In the genomic region with DNA sequence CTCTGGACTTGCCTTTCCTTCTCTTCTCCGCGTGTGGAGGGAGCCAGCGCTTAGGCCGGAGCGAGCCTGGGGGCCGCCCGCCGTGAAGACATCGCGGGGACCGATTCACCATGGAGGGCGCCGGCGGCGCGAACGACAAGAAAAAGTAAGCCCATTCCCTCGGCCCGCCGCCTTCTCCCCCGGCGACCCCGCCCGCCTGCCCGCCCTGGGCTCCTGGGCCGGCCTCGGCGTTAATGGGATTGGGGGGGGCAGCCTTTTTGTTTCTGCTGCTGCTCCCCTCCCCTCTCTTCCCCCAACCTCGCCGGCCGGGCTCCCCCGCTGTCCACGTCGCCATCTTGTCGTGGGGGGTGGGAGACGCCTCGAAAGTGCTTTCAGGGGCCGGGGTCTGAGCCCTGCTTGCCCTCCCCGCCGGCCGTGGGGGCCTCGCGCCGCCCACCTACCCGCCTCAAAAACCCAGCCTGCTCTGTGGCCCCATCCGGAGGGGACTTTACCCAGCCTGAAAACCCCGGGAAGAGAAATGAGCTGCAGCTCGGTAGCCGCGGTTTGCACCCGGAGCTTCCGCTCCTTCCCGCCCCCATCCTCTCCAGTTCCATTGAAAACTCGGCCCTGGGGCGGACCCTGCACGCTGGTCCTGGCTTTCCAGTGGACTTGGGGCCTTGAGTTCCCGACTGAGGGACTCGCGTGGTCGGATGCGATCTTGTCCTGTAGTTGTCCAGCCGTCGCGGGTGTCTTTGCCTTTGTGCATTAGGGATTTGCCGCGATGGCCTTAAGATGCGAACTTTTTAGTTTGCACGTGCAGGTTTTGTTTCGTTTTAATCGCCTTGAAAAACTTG, we compare ENCODE assay signal across 8 cellular contexts. TPM values are rescaled to one million over a fixed set of nuclear protein-coding genes. Genes with fewer than 3 reads are reported as not detected.
DNase-seq lines count a peak whose midpoint lies in the region; ATAC-seq and TF ChIP-seq lines count a peak whose summit lies in the region.

No MANE protein-coding gene starts in this region.

- peaks cover 9 to 43% (median 28%) of the 10 kb centered on the region in 11 experiments; a peak in 16 of 22 replicates for H3K36me3 ChIP-seq in BLaER1 treated with 17β-estradiol and CSF1 and Interleukin-3, amounts not matched to agents 10 nM and 100 nM

- H3K9ac ChIP-seq in BLaER1 treated with 17β-estradiol and CSF1 and Interleukin-3, amounts not matched to agents 10 nM and 100 nM: peak overlapping the region; percentile 93 to 100 (median 99)

- H3K9me3 ChIP-seq in BLaER1 treated with 17β-estradiol and CSF1 and Interleukin-3, amounts not matched to agents 10 nM and 100 nM (replicated peaks in 1 of 11): no peaks in the 10 kb centered on the region; a peak in 3 of 22 replicates

- H4K20me1 ChIP-seq in BLaER1 treated with 17β-estradiol and CSF1 and Interleukin-3, amounts not matched to agents 10 nM and 100 nM: peaks cover 35 to 55% (median 55%) of the 10 kb centered on the region in 11 experiments

- ATAC-seq in GM19463 (IDR thresholded peaks at IDR 0.05; ENCODE audit: unreplicated experiment): peak; percentile 2

- H3K27me3 ChIP-seq in BLaER1 treated with 17β-estradiol and CSF1 and Interleukin-3, amounts not matched to agents 10 nM and 100 nM: no peaks in the 10 kb centered on the region

- H3K4me2 ChIP-seq in BLaER1 treated with 17β-estradiol and CSF1 and Interleukin-3, amounts not matched to agents 10 nM and 100 nM: peak overlapping the region in 9 of 11 experiments; percentile 6 to 97 (median 80); a peak in 14 of 22 replicates

- H3K4me1 ChIP-seq in BLaER1 treated with 17β-estradiol and CSF1 and Interleukin-3, amounts not matched to agents 10 nM and 100 nM: peaks cover 31 to 52% (median 37%) of the 10 kb centered on the region in 10 experiments

- H3K27ac ChIP-seq in BLaER1 treated with 17β-estradiol and CSF1 and Interleukin-3, amounts not matched to agents 10 nM and 100 nM: peak overlapping the region; percentile 94 to 99 (median 98)
- peak overlapping the region; percentile 85 for H3K27ac ChIP-seq in temporal lobe (ENCODE audit: low read depth, low read length)

- peak overlapping the region; percentile 98 for H3K4me3 Mint-ChIP-seq in neural crest cell

- H3K9me3 Mint-ChIP-seq in neural crest cell: no peaks in the 10 kb centered on the region

- peaks cover 2% of the 10 kb centered on the region for H3K36me3 Mint-ChIP-seq in neural crest cell (ENCODE audit: low read depth)

- H3K27me3 Mint-ChIP-seq in neural crest cell (ENCODE audit: low read depth): peaks cover 3% of the 10 kb centered on the region

- H3K4me3 ChIP-seq in BLaER1 treated with 17β-estradiol and CSF1 and Interleukin-3, amounts not matched to agents 10 nM and 100 nM: peak overlapping the region; percentile 78 to 96 (median 94)
- H3K4me3 ChIP-seq in foreskin fibroblast (ENCODE audit: low read depth in 1 of 2, low read length in 2 of 2): peak overlapping the region; percentile 74 to 97

- H3K27ac Mint-ChIP-seq in neural crest cell (ENCODE audit: unreplicated experiment): peak overlapping the region; percentile 99

- TF ChIP-seq CTCF in foreskin fibroblast (IDR thresholded peaks at IDR 0.05; ENCODE audit: low read depth, low read length): no peak
- TF ChIP-seq CTCF in neural crest cell (conservative IDR thresholded peaks at IDR 0.05): no peak

- DNase-seq in HuH-7 (ENCODE audit: low spot score) (peak; percentile 28), RKO (ENCODE audit: low spot score) (peak; percentile 63), foreskin fibroblast (peak in 1 of 2 donors; percentile 58), neural crest cell (ENCODE audit: low read depth, low spot score) (peak; percentile 65)
- DNase-seq in activated effector memory CD4-positive, alpha-beta T cell treated with Interleukin-2 at 50 U/mL for 16 hours: peak; percentile 24

- peaks cover 55% of the 10 kb centered on the region for H3K4me1 Mint-ChIP-seq in neural crest cell

RNA-seq across cellular contexts. Expression of gene HIF1A, which starts 0.6 kb away (rescaled TPM):
- total RNA-seq in neural crest cell (122 and 129 TPM in 2 replicates), temporal lobe (114 TPM)
